In genomic region chr2:27308359-27308875, GRCh38 we compare ENCODE assay signal across 9 cellular contexts. TPM values are rescaled to one million over a fixed set of nuclear protein-coding genes. Genes with fewer than 3 reads are reported as not detected.
DNase-seq lines count a peak whose midpoint lies in the region; ATAC-seq and TF ChIP-seq lines count a peak whose summit lies in the region.
"Had no signal": no experiment of that assay in that cellular context is flagged by ENCODE, and none has a peak within 500 bp of the region (broad histone marks: within the 10 kb centered on the region; RNA-seq: fewer than 3 reads in every experiment).

Gene UCN, minus strand, starts transcription at chr2:27308445. Its CDS starts 550 bp downstream, at chr2:27307895.

- H3K9ac ChIP-seq in GM23248 = no peak within 1 kb of the TSS
- no peak within 1 kb of the TSS for H3K9ac ChIP-seq in neural progenitor cell

- H3K36me3 Mint-ChIP-seq in neural progenitor cell = peaks cover 5% of the 10 kb centered on the region

- H3K9me3 Mint-ChIP-seq in neural progenitor cell = no peaks in the 10 kb centered on the region

- H3K79me2 ChIP-seq in GM23248 (ENCODE audit: insufficient read depth) (no peaks in the 10 kb centered on the region), neural progenitor cell (ENCODE audit: low read depth) (no peaks in the 10 kb centered on the region)

- no peak within 1 kb of the TSS for H3K4me3 ChIP-seq in GM23248
- H3K4me3 ChIP-seq in WERI-Rb-1 (ENCODE audit: low read depth, low read length) = peak within 1 kb of the TSS; percentile 28
- no peak within 1 kb of the TSS for H3K4me3 ChIP-seq in gastroesophageal sphincter
- peak within 1 kb of the TSS; percentile 17 for H3K4me3 ChIP-seq in neural progenitor cell

- H3K9me3 ChIP-seq in GM23248 (ENCODE audit: low read depth) = no peaks in the 10 kb centered on the region
- H3K9me3 ChIP-seq in WERI-Rb-1 (ENCODE audit: severe bottlenecking) = no peaks in the 10 kb centered on the region
- H3K9me3 ChIP-seq in gastroesophageal sphincter = no peaks in the 10 kb centered on the region
- H3K9me3 ChIP-seq in neural progenitor cell (ENCODE audit: low read depth) = no peaks in the 10 kb centered on the region

- H3K27me3 ChIP-seq in GM23248 (replicated peaks; ENCODE audit: insufficient read depth) (peaks cover 20% of the 10 kb centered on the region), WERI-Rb-1 (ENCODE audit: insufficient read depth, low read depth, severe bottlenecking) (peaks cover 24% of the 10 kb centered on the region), gastroesophageal sphincter (peaks cover 60% of the 10 kb centered on the region), neural progenitor cell (peaks cover 49% of the 10 kb centered on the region)

- H3K36me3 ChIP-seq in GM23248 (ENCODE audit: low read depth) = no peaks in the 10 kb centered on the region; the same call in 1 of the 2 replicates
- no peaks in the 10 kb centered on the region for H3K36me3 ChIP-seq in WERI-Rb-1
- H3K36me3 ChIP-seq in gastroesophageal sphincter = peaks cover 0 to 55% of the 10 kb centered on the region in 2 donors
- H3K36me3 ChIP-seq in neural progenitor cell = no peaks in the 10 kb centered on the region

- no peak within 1 kb of the TSS for H3K27ac ChIP-seq in GM23248
- no peak within 1 kb of the TSS for H3K27ac ChIP-seq in WERI-Rb-1
- H3K27ac ChIP-seq in gastroesophageal sphincter = no peak within 1 kb of the TSS
- no peak within 1 kb of the TSS for H3K27ac ChIP-seq in neural progenitor cell

- no peaks in the 10 kb centered on the region for H3K9me2 ChIP-seq in GM23248 (ENCODE audit: insufficient read depth)

- no peak for TF ChIP-seq EP300 in gastroesophageal sphincter (IDR thresholded peaks at IDR 0.05)

- TF ChIP-seq CTCF in WERI-Rb-1 (IDR thresholded peaks at IDR 0.05; ENCODE audit: low read depth, low read length) = no peak
- TF ChIP-seq CTCF in gastroesophageal sphincter (IDR thresholded peaks at IDR 0.05) = no peak
- no peak for TF ChIP-seq CTCF in neural progenitor cell (IDR thresholded peaks at IDR 0.05)

- no peak within 1 kb of the TSS for H2AFZ ChIP-seq in GM23248
- H2AFZ ChIP-seq in neural progenitor cell (replicated peaks) = no peak within 1 kb of the TSS

- in situ Hi-C loops in GM23248 (cut with MboI) = no loop called here

- H3K4me1 ChIP-seq in GM23248 (ENCODE audit: insufficient read depth) (0 out of 2 replicates have a peak, but pooled peaks cover 4% of the 10 kb centered on the region), gastroesophageal sphincter (peaks cover 0 to 26% (median 15%) of the 10 kb centered on the region in 3 donors), neural progenitor cell (peaks cover 12% of the 10 kb centered on the region)

- WGBS in GM23248 (ENCODE audit: low coverage in 1 of 2, low lambda C conversion rate in 2 of 2, missing lambda C conversion rate in 2 of 2), 2 experiments = 13 to 14% methylated on average over 23 to 24 of the region's 24 CpGs
- 6 to 33% methylated on average over 2 to 9 of the region's 24 CpGs for WGBS in gastroesophageal sphincter (ENCODE audit: low coverage in 1 of 2), 2 donors

- TF ChIP-seq POLR2A in gastroesophageal sphincter (IDR thresholded peaks at IDR 0.05) = no peak

- H3K4me2 ChIP-seq in GM23248 (ENCODE audit: unreplicated experiment) = no peak within 1 kb of the TSS
- H3K4me2 ChIP-seq in neural progenitor cell = peak within 1 kb of the TSS; percentile 70

- peaks cover 31% of the 10 kb centered on the region for H3K27me3 Mint-ChIP-seq in neural progenitor cell (ENCODE audit: insufficient read depth, low read depth)

- H3F3A ChIP-seq in GM23248 (ENCODE audit: insufficient read depth) (no peaks in the 10 kb centered on the region), neural progenitor cell (ENCODE audit: low read depth) (peaks cover 12% of the 10 kb centered on the region)

- H3K4me1 Mint-ChIP-seq in neural progenitor cell = no peaks in the 10 kb centered on the region

- peak within 1 kb of the TSS; percentile 30 for H3K4me3 Mint-ChIP-seq in neural progenitor cell

- H4K20me1 ChIP-seq in GM23248 (ENCODE audit: insufficient read depth) (no peaks in the 10 kb centered on the region), neural progenitor cell (ENCODE audit: low read depth) (peaks cover 40% of the 10 kb centered on the region)

- ATAC-seq in gastroesophageal sphincter (peak; percentile 17), HG03135 (IDR thresholded peaks at IDR 0.05; ENCODE audit: unreplicated experiment) (no peak)

- peak; percentile 72 for DNase-seq in GM23248
- DNase-seq in WERI-Rb-1 = no peak
- peak; percentile 88 for DNase-seq in neural progenitor cell (ENCODE audit: low spot score)
- no peak for DNase-seq in 8988T
- no peak for DNase-seq in activated naive CD4-positive, alpha-beta T cell treated with Interleukin-2 at 50 U/mL for 16 hours
- no peak for DNase-seq in cortex of kidney (lab: John Stamatoyannopoulos, UW)
- DNase-seq: NCI-H510A treated with DMSO at 0.1 percent for 48 hours had no signal

- no peak within 1 kb of the TSS for H3K27ac Mint-ChIP-seq in neural progenitor cell

RNA-seq across cellular contexts. Expression of gene UCN, which starts in this region (rescaled TPM):
- total RNA-seq in GM23248 (2014; rRNA removed; shearing (Covaris generic)) = not detected in 2 replicates
- 1.3 and 1.6 TPM in 2 replicates for polyA plus RNA-seq in GM23248 (2016; fragmentation: Nextera tagmentation; extraction: Ambion mirVana)
- total RNA-seq in gastroesophageal sphincter = 1 to 10 TPM in 3 of 4 donors, under 1 TPM in 1; 0.67 to 5.0 (median 2.0) TPM
- total RNA-seq in neural progenitor cell (ENCODE audit: low replicate concordance) = 0.56 and 1.2 TPM in 2 replicates

Comparison
In these comparisons a context has a peak if more than half of its experiments do, and no peak if none do; other contexts are left out.
1. DNase-seq: peak in GM23248 (single experiment) and neural progenitor cell (single experiment); none in WERI-Rb-1 (single experiment), 8988T (single experiment), activated naive CD4-positive, alpha-beta T cell treated with Interleukin-2 at 50 U/mL for 16 hours (single experiment) and cortex of kidney (single experiment).
2. H3K4me3 ChIP-seq: peak in WERI-Rb-1 (single experiment) and neural progenitor cell (single experiment); none in GM23248 (single experiment) and gastroesophageal sphincter (0 of 2).